Comparison of ENCODE assay signal across 25 cellular contexts in the genomic region with DNA sequence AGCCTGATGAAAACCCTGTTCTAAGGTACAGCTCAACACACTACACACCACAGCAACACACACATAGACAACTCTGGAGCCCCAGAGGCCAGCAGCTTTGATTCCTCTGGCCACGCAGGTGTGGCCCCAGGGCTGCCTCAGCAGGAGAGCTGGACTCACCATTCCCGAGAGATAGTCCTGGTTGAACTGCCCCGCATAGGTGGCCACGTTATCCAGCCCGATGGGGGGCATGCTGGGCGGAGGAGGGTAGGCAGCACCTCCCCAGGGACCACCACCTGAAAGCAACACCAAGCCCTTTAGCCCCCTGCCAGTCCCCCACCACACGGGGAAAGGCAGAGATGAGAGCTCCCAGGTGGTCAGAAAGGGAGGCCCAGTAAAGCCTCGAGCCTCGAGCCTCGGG. TPM values are rescaled to one million over a fixed set of nuclear protein-coding genes. Genes with fewer than 3 reads are reported as not detected.
DNase-seq lines count a peak whose midpoint lies in the region; ATAC-seq and TF ChIP-seq lines count a peak whose summit lies in the region.
"Had no signal": no experiment of that assay in that cellular context is flagged by ENCODE, and none has a peak within 500 bp of the region (broad histone marks: within the 10 kb centered on the region; RNA-seq: fewer than 3 reads in every experiment).

No MANE protein-coding gene starts in this region.

- peak overlapping the region; percentile 67 to 79 (median 74) for H3K27ac ChIP-seq in transverse colon
- H3K27ac ChIP-seq: SJSA1 had no signal

- no peak for TF ChIP-seq CTCF in transverse colon (IDR thresholded peaks at IDR 0.05)

- H3K4me1 ChIP-seq in mucosa of stomach (ENCODE audit: control insufficient read depth, insufficient read depth, low read length) (peaks cover 56% of the 10 kb centered on the region), transverse colon (peaks cover 31 to 74% (median 49%) of the 10 kb centered on the region in 4 donors)

- H3K36me3 Mint-ChIP-seq in activated naive CD4-positive, alpha-beta T cell treated with anti-CD3 and anti-CD28 coated beads, Interleukin-2, amount 50 U/mL, for 72 hours, result no peaks in the 10 kb centered on the region
- H3K36me3 Mint-ChIP-seq in activated naive CD4-positive, alpha-beta T cell treated with anti-CD3 and anti-CD28 coated beads, Interleukin-2, amount 10 ng/mL, durations not matched to agents 7 days and 5 days, result peaks cover 27% of the 10 kb centered on the region
- peaks cover 91% of the 10 kb centered on the region for H3K36me3 Mint-ChIP-seq in activated T-helper 17 cell treated with anti-CD3 and anti-CD28 coated beads, Interleukin-2, amount 50 U/mL, for 72 hours (ENCODE audit: low read depth)
- H3K36me3 Mint-ChIP-seq: brain had no signal

- peak overlapping the region; percentile 67 to 72 for H3K27ac Mint-ChIP-seq in activated naive CD4-positive, alpha-beta T cell treated with anti-CD3 and anti-CD28 coated beads, Interleukin-2, amount 50 U/mL, for 72 hours
- H3K27ac Mint-ChIP-seq in activated naive CD4-positive, alpha-beta T cell treated with anti-CD3 and anti-CD28 coated beads, Interleukin-2, amount 10 ng/mL, durations not matched to agents 7 days and 5 days, result no peak overlapping the region
- H3K27ac Mint-ChIP-seq in activated T-helper 17 cell treated with anti-CD3 and anti-CD28 coated beads, Interleukin-2, amount 50 U/mL, for 72 hours, result peak overlapping the region; percentile 78
- H3K27ac Mint-ChIP-seq: activated B cell treated with CpG ODN at 0.5 μM for 24 hours; activated naive CD8-positive, alpha-beta T cell treated with anti-CD3 and anti-CD28 coated beads, Interleukin-2, amount 50 U/mL, for 24 hours; B cell; brain had no signal

- peaks cover 19% of the 10 kb centered on the region for H3K36me3 ChIP-seq in mucosa of stomach (ENCODE audit: control insufficient read depth, insufficient read depth, low read length)
- peaks cover 0 to 3% (median 0%) of the 10 kb centered on the region in 4 donors for H3K36me3 ChIP-seq in transverse colon

- no peaks in the 10 kb centered on the region for H3K4me1 Mint-ChIP-seq in activated naive CD4-positive, alpha-beta T cell treated with anti-CD3 and anti-CD28 coated beads, Interleukin-2, amount 10 ng/mL, durations not matched to agents 7 days and 5 days
- peaks cover 14% of the 10 kb centered on the region for H3K4me1 Mint-ChIP-seq in activated T-helper 17 cell treated with anti-CD3 and anti-CD28 coated beads, Interleukin-2, amount 50 U/mL, for 72 hours

- CTCF ChIA-PET in activated naive CD4-positive, alpha-beta T cell treated with anti-CD3 and anti-CD28 coated beads, Interleukin-2, amount 10 ng/mL, durations not matched to agents 7 days and 5 days (lab: Charles Lee), result interaction anchor here (2.2 kb wide), 1 partner anchor 27 kb away, joined by 7 read pairs; no protein-coding TSS in a partner anchor

- no peak for TF ChIP-seq POLR2A in transverse colon (IDR thresholded peaks at IDR 0.05)

- no peak overlapping the region for H3K4me3 ChIP-seq in mucosa of stomach (ENCODE audit: low read length)
- H3K4me3 ChIP-seq in transverse colon, result no peak overlapping the region
- H3K4me3 ChIP-seq: SJSA1, tibial nerve had no signal

- DNase-seq in activated naive CD4-positive, alpha-beta T cell treated with anti-CD3 and anti-CD28 coated beads, Interleukin-2, amount 50 U/mL, for 72 hours (ENCODE audit: low spot score in 2 of 2), result peak in 1 of 2 donors; percentile 42
- no peak for DNase-seq in activated naive CD4-positive, alpha-beta T cell treated with anti-CD3 and anti-CD28 coated beads, Interleukin-2, amount 10 ng/mL, durations not matched to agents 7 days and 5 days
- no peak for DNase-seq in transverse colon
- DNase-seq in effector CD4-positive, alpha-beta T cell, result no peak
- no peak for DNase-seq in NCI-H2107 (lab: John Stamatoyannopoulos, UW)
- DNase-seq: activated B cell treated with CpG ODN at 0.5 μM for 24 hours; activated CD8-positive, alpha-beta memory T cell treated with anti-CD3 and anti-CD28 coated beads for 24 hours; activated naive CD8-positive, alpha-beta T cell treated with anti-CD3 and anti-CD28 coated beads, Interleukin-2, amount 50 U/mL, for 24 hours; cortex of kidney; foreskin melanocyte; GDM1; kidney glomerular epithelial cell; midbrain; NCI-H1436 treated with DMSO at 0.1 percent for 48 hours; NCI-H2171 treated with DMSO at 0.1 percent for 48 hours; retina; T-helper 2 cell had no signal

- in situ Hi-C loops in transverse colon (cut with MboI; ENCODE audit: low pct_ligation_motif_present in 1 of 4, low pct_unique_long_range_greater_than_20kb in 1 of 4, low sequenced_read_pairs in 3 of 4), result no loop called here

- H3K27me3 ChIP-seq in mucosa of stomach (ENCODE audit: control insufficient read depth, insufficient read depth, low read length) (no peaks in the 10 kb centered on the region), transverse colon (no peaks in the 10 kb centered on the region)
- H3K27me3 ChIP-seq: SJSA1, tibial nerve had no signal

- no peaks in the 10 kb centered on the region for H3K27me3 Mint-ChIP-seq in activated naive CD4-positive, alpha-beta T cell treated with anti-CD3 and anti-CD28 coated beads, Interleukin-2, amount 10 ng/mL, durations not matched to agents 7 days and 5 days
- no peaks in the 10 kb centered on the region for H3K27me3 Mint-ChIP-seq in activated T-helper 17 cell treated with anti-CD3 and anti-CD28 coated beads, Interleukin-2, amount 50 U/mL, for 72 hours
- H3K27me3 Mint-ChIP-seq: activated B cell treated with CpG ODN at 0.5 μM for 24 hours; activated naive CD8-positive, alpha-beta T cell treated with anti-CD3 and anti-CD28 coated beads, Interleukin-2, amount 50 U/mL, for 24 hours; B cell had no signal

- H3K9me3 ChIP-seq in mucosa of stomach (ENCODE audit: control insufficient read depth, low read length), result no peaks in the 10 kb centered on the region
- no peaks in the 10 kb centered on the region for H3K9me3 ChIP-seq in transverse colon
- H3K9me3 ChIP-seq: SJSA1, tibial nerve had no signal

- 85% methylated on average over 10 of the region's 10 CpGs; no CpG with 5 or more reads in 1 of the 2 donors for WGBS in transverse colon (ENCODE audit: low coverage in 1 of 2), 2 donors

- no peak for TF ChIP-seq EP300 in transverse colon (IDR thresholded peaks at IDR 0.05; ENCODE audit: low read depth)

- H3K9ac ChIP-seq in mucosa of stomach (ENCODE audit: low read length), result peak overlapping the region; percentile 64

- no peaks in the 10 kb centered on the region for H3K9me3 Mint-ChIP-seq in activated naive CD4-positive, alpha-beta T cell treated with anti-CD3 and anti-CD28 coated beads, Interleukin-2, amount 50 U/mL, for 72 hours
- no peaks in the 10 kb centered on the region for H3K9me3 Mint-ChIP-seq in activated naive CD4-positive, alpha-beta T cell treated with anti-CD3 and anti-CD28 coated beads, Interleukin-2, amount 10 ng/mL, durations not matched to agents 7 days and 5 days
- H3K9me3 Mint-ChIP-seq in activated T-helper 17 cell treated with anti-CD3 and anti-CD28 coated beads, Interleukin-2, amount 50 U/mL, for 72 hours, result no peaks in the 10 kb centered on the region
- H3K9me3 Mint-ChIP-seq: activated B cell treated with CpG ODN at 0.5 μM for 24 hours; activated naive CD8-positive, alpha-beta T cell treated with anti-CD3 and anti-CD28 coated beads, Interleukin-2, amount 50 U/mL, for 24 hours; brain had no signal

- intact Hi-C loops in transverse colon (cut with DNase I; ENCODE audit: low total_unique reads), result no loop called here

- no peak overlapping the region for H3K4me3 Mint-ChIP-seq in activated naive CD4-positive, alpha-beta T cell treated with anti-CD3 and anti-CD28 coated beads, Interleukin-2, amount 10 ng/mL, durations not matched to agents 7 days and 5 days
- H3K4me3 Mint-ChIP-seq in activated T-helper 17 cell treated with anti-CD3 and anti-CD28 coated beads, Interleukin-2, amount 50 U/mL, for 72 hours, result no peak overlapping the region
- H3K4me3 Mint-ChIP-seq: activated B cell treated with CpG ODN at 0.5 μM for 24 hours; activated naive CD8-positive, alpha-beta T cell treated with anti-CD3 and anti-CD28 coated beads, Interleukin-2, amount 50 U/mL, for 24 hours; B cell; brain had no signal

- ATAC-seq in activated naive CD4-positive, alpha-beta T cell treated with anti-CD3 and anti-CD28 coated beads, Interleukin-2, amount 50 U/mL, for 72 hours, result no peak
- no peak for ATAC-seq in activated T-helper 17 cell treated with anti-CD3 and anti-CD28 coated beads, Interleukin-2, amount 50 U/mL, for 72 hours (replicated peaks)
- ATAC-seq in HG03159 (IDR thresholded peaks at IDR 0.05; ENCODE audit: unreplicated experiment), result no peak
- ATAC-seq: activated naive CD8-positive, alpha-beta T cell treated with anti-CD3 and anti-CD28 coated beads, Interleukin-2, amount 50 U/mL, for 24 hours had no signal

RNA-seq across cellular contexts. Expression of a gene that starts 34.7 kb away (rescaled TPM):
- total RNA-seq in activated naive CD4-positive, alpha-beta T cell treated with anti-CD3 and anti-CD28 coated beads, Interleukin-2, amount 50 U/mL, for 72 hours, result 100 to 1,000 TPM; 218 to 304 TPM
- 100 to 1,000 TPM; 184 to 275 TPM for total RNA-seq in activated T-helper 17 cell treated with anti-CD3 and anti-CD28 coated beads, Interleukin-2, amount 50 U/mL, for 72 hours
- total RNA-seq in transverse colon, result 100 to 1,000 TPM; 134 to 247 (median 219) TPM

RNA-seq across cellular contexts. Expression of a gene that starts 38.1 kb away (rescaled TPM):
- not detected for total RNA-seq in activated naive CD4-positive, alpha-beta T cell treated with anti-CD3 and anti-CD28 coated beads, Interleukin-2, amount 50 U/mL, for 72 hours
- not detected for total RNA-seq in activated T-helper 17 cell treated with anti-CD3 and anti-CD28 coated beads, Interleukin-2, amount 50 U/mL, for 72 hours
- total RNA-seq in transverse colon, result 1 to 10 TPM in 3 of 4 donors, not detected in 1; 1.7 to 6.6 (median 5.7) TPM
- total RNA-seq: activated B cell treated with CpG ODN at 0.5 μM for 24 hours, B cell, M059J, SJSA1 had no signal
